ENCODE assay signal across 8 cellular contexts in the genomic region with DNA sequence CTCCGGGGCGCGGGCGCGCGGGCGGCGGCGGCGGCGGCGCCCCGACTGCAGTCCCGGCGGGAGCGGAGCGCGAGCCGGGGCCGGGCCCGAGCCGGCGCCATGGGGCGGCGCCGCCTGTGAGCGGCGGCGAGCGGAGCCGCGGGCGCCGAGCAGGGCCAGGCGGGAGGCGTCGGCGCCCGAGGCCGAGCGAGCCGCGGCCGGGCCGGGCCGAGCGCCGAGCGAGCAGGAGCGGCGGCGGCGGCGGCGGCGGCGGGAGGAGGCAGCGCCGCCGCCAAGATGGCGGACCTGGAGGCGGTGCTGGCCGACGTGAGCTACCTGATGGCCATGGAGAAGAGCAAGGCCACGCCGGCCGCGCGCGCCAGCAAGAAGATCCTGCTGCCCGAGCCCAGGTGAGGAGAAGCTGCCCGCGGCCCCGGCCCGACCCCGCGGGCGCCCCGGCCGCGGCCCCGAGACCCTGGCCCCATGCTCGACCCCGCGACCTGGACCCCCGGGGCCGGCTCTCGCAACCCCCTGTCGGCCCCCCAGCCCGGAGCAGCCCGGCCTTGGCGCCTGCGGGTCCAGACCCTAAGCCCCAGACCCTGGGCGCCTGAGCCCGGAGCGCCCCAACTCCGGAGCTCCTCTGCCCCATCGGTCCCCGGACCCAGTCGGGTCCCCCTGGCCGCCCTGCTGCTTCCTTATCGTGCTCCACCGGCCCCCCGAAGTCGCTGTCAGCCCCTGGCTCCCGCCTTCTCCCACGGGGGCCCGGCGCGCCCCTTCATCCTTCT. TPM values are rescaled to one million over a fixed set of nuclear protein-coding genes. Genes with fewer than 3 reads are reported as not detected.
DNase-seq lines count a peak whose midpoint lies in the region; ATAC-seq and TF ChIP-seq lines count a peak whose summit lies in the region.

Gene GRK2 (plus strand): TSS at position 50 of the 764 bp plus-strand sequence. CDS start 227 bp downstream, at position 277.

- H3K27ac Mint-ChIP-seq in brain = peak within 1 kb of the TSS; percentile 93 to 97 (median 96)

- H3K4me3 Mint-ChIP-seq in brain = peak within 1 kb of the TSS; percentile 96 to 99 (median 97)

- H3K27ac ChIP-seq in OCI-LY3 (ENCODE audit: low read length) (peak within 1 kb of the TSS; percentile 97), skeletal muscle tissue (ENCODE audit: low read depth, low read length) (peak within 1 kb of the TSS; percentile 48)

- H3K27me3 ChIP-seq in OCI-LY3 (ENCODE audit: low read depth, low read length) (no peaks in the 10 kb centered on the region), skeletal muscle tissue (ENCODE audit: control insufficient read depth in 3 of 3, insufficient read depth in 3 of 3, low read length in 3 of 3) (no peaks in the 10 kb centered on the region)

- H3K27me3 Mint-ChIP-seq in brain = peaks cover 8% of the 10 kb centered on the region

- H3K36me3 Mint-ChIP-seq in brain = no peaks in the 10 kb centered on the region

- H3K9me3 Mint-ChIP-seq in brain = peaks cover 0 to 2% (median 0%) of the 10 kb centered on the region in 5 experiments

- H3K9me3 ChIP-seq in OCI-LY3 (ENCODE audit: insufficient read depth, low read length) (no peaks in the 10 kb centered on the region), skeletal muscle tissue (ENCODE audit: control insufficient read depth in 3 of 3, low read length in 3 of 3) (no peaks in the 10 kb centered on the region)

- DNase-seq in GM03348 (ENCODE audit: low spot score) (peak; percentile 19), iPS-NIHi7 (ENCODE audit: extremely low spot score) (peak; percentile 49), NCI-H524 treated with DMSO at 0.1 percent for 48 hours (lab: John Stamatoyannopoulos, UW) (no peak), NCI-H1436 treated with DMSO at 0.1 percent for 48 hours (lab: John Stamatoyannopoulos, UW) (no peak)

- peak within 1 kb of the TSS; percentile 98 for H3K4me2 ChIP-seq in OCI-LY3 (ENCODE audit: low read length)

- peak within 1 kb of the TSS; percentile 32 for H2AFZ ChIP-seq in OCI-LY3 (ENCODE audit: low read depth, low read length)

- peaks cover 76% of the 10 kb centered on the region for H3K4me1 Mint-ChIP-seq in brain

- peak within 1 kb of the TSS; percentile 87 for H3K9ac ChIP-seq in OCI-LY3 (ENCODE audit: low read length)
- H3K9ac ChIP-seq in skeletal muscle tissue (ENCODE audit: low read depth in 1 of 3, low read length in 3 of 3) = peak within 1 kb of the TSS; percentile 78 to 89 (median 89)

- H3K4me1 ChIP-seq in OCI-LY3 (ENCODE audit: low read length) (peaks cover 59% of the 10 kb centered on the region), skeletal muscle tissue (ENCODE audit: control insufficient read depth in 3 of 3, insufficient read depth in 3 of 3, low read length in 3 of 3) (peaks cover 67 to 69% (median 68%) of the 10 kb centered on the region in 3 donors)

- H3K79me2 ChIP-seq in OCI-LY3 (ENCODE audit: low read length) = peaks cover 52% of the 10 kb centered on the region

- peaks cover 33% of the 10 kb centered on the region for H4K20me1 ChIP-seq in OCI-LY3 (ENCODE audit: insufficient read depth, low read length)

- ATAC-seq in HG02852 (IDR thresholded peaks at IDR 0.05; ENCODE audit: unreplicated experiment) = peak; percentile 16

- no peak for TF ChIP-seq CTCF in OCI-LY3 (IDR thresholded peaks at IDR 0.05; ENCODE audit: low read depth, low read length)
- no peak for TF ChIP-seq CTCF in brain (conservative IDR thresholded peaks at IDR 0.05)

- H3K4me3 ChIP-seq in OCI-LY3 (ENCODE audit: low read length) = peak within 1 kb of the TSS; percentile 79
- H3K4me3 ChIP-seq in skeletal muscle tissue (ENCODE audit: low read length in 3 of 3) = peak within 1 kb of the TSS; percentile 84 to 86 (median 84)

- H3K36me3 ChIP-seq in OCI-LY3 (replicated peaks; ENCODE audit: low read depth, low read length) = peaks cover 37% of the 10 kb centered on the region
- peaks cover 0 to 7% (median 2%) of the 10 kb centered on the region in 3 donors for H3K36me3 ChIP-seq in skeletal muscle tissue (ENCODE audit: control insufficient read depth in 3 of 3, insufficient read depth in 3 of 3, low read length in 3 of 3)

RNA-seq across cellular contexts. Expression of gene GRK2, which starts in this region (rescaled TPM):
- polyA plus RNA-seq in brain (ENCODE audit: insufficient read depth, low read depth, low replicate concordance) = 92.8 TPM
- 27.7 TPM for total RNA-seq in skeletal muscle tissue

Comparison
In these comparisons a context has a peak if more than half of its experiments do, and no peak if none do; other contexts are left out.
1. DNase-seq: peak in GM03348 (single experiment) and iPS-NIHi7 (single experiment); none in NCI-H524 treated with DMSO at 0.1 percent for 48 hours (single experiment) and NCI-H1436 treated with DMSO at 0.1 percent for 48 hours (single experiment).